In genomic region chr18:37684590-37684989, GRCh38 we compare ENCODE assay signal across 17 cellular contexts.
DNase-seq lines count a peak whose midpoint lies in the region; ATAC-seq and TF ChIP-seq lines count a peak whose summit lies in the region.
"Had no signal": no experiment of that assay in that cellular context is flagged by ENCODE, and none has a peak within 500 bp of the region (broad histone marks: within the 10 kb centered on the region; RNA-seq: fewer than 3 reads in every experiment).

No MANE protein-coding gene starts in this region.

- no peaks in the 10 kb centered on the region for H3K79me1 ChIP-seq in mesendoderm (ENCODE audit: low read length)

- CTCF ChIA-PET in HCT116 (lab: Charles Lee) (no interaction called here), OCI-LY7 (lab: Charles Lee; ENCODE audit: unreplicated experiment) (no interaction called here)

- H3K4me1 ChIP-seq in HCT116 (ENCODE audit: control insufficient read depth in 1 of 2, insufficient read depth in 2 of 2, low read length in 2 of 2) (no peaks in the 10 kb centered on the region), OCI-LY7 (ENCODE audit: insufficient read depth, low read length, poor library complexity, severe bottlenecking) (no peaks in the 10 kb centered on the region), mesendoderm (ENCODE audit: control insufficient read depth, low read depth, low read length) (no peaks in the 10 kb centered on the region)
- H3K4me1 ChIP-seq: Peyer's patch had no signal

- H3K9ac ChIP-seq in HCT116 (ENCODE audit: low read length) (no peak overlapping the region), mesendoderm (ENCODE audit: low read length) (no peak overlapping the region)

- no peak overlapping the region for H2BK15ac ChIP-seq in mesendoderm (replicated peaks; ENCODE audit: low read depth)

- H3K79me2 ChIP-seq in HCT116 (ENCODE audit: insufficient read depth, low read length), result no peaks in the 10 kb centered on the region
- H3K79me2 ChIP-seq in OCI-LY7 (ENCODE audit: insufficient read depth, low read depth, low read length), result no peaks in the 10 kb centered on the region
- H3K79me2 ChIP-seq in mesendoderm (ENCODE audit: control insufficient read depth, insufficient read depth, low read length), result no peaks in the 10 kb centered on the region

- no peak overlapping the region for H4K8ac ChIP-seq in mesendoderm (ENCODE audit: low read depth, low read length)

- no peaks in the 10 kb centered on the region for H4K20me1 ChIP-seq in HCT116 (ENCODE audit: insufficient read depth)
- H4K20me1 ChIP-seq in OCI-LY7 (ENCODE audit: insufficient read depth, low read length), result no peaks in the 10 kb centered on the region

- no peak overlapping the region for H2AK5ac ChIP-seq in mesendoderm (ENCODE audit: low read length)

- WGBS in mesendoderm (ENCODE audit: extremely low coverage, insufficient coverage, low lambda C conversion rate), result no CpG with 5 or more reads among the region's 3 CpGs

- H3K4me3 Mint-ChIP-seq in osteocyte (ENCODE audit: unreplicated experiment), result no peak overlapping the region

- H3K27ac ChIP-seq in HCT116 (ENCODE audit: low read depth, low read length), result no peak overlapping the region
- H3K27ac ChIP-seq in OCI-LY7 (ENCODE audit: low read depth, low read length, poor library complexity, severe bottlenecking), result no peak overlapping the region
- no peak overlapping the region for H3K27ac ChIP-seq in mesendoderm (ENCODE audit: low read depth, low read length)
- H3K27ac ChIP-seq: Peyer's patch had no signal

- H3K36me3 Mint-ChIP-seq in osteocyte (ENCODE audit: unreplicated experiment), result no peaks in the 10 kb centered on the region

- BruUV-seq in HCT116 (replicated peaks; lab: Mats Ljungman, UMichigan), result no TSS peak
- no TSS peak for BruUV-seq in OCI-LY7 (replicated peaks; lab: Mats Ljungman, UMichigan)

- no peak overlapping the region for H3K56ac ChIP-seq in mesendoderm (ENCODE audit: low read length)

- H3K9me3 Mint-ChIP-seq in osteocyte (ENCODE audit: unreplicated experiment), result peaks cover 25% of the 10 kb centered on the region

- DNase-seq in DMS53 (lab: John Stamatoyannopoulos, UW) (peak; percentile 19), DMS53 treated with DMSO at 0.1 percent for 48 hours (lab: John Stamatoyannopoulos, UW; ENCODE audit: unreplicated experiment) (no peak), HCT116 (ENCODE audit: low read depth, low spot score) (no peak), OCI-LY7 (ENCODE audit: low spot score) (no peak), mesendoderm (peak; percentile 40), osteocyte (ENCODE audit: extremely low spot score, unreplicated experiment) (no peak), NOMO-1 treated with dmso at 0.1 percent for 144 hours (lab: John Stamatoyannopoulos, UW; ENCODE audit: unreplicated experiment) (no peak)
- no peak for DNase-seq in stimulated activated CD4-positive, alpha-beta T cell treated with anti-CD3 and anti-CD28 coated beads, Interleukin-2, amount 100 ng/mL, for 24 hours
- DNase-seq: 8988T, C1 segment of cervical spinal cord, NCI-H1092, NCI-H2029, NCI-H2227 treated with DMSO at 0.1 percent for 48 hours, Peyer's patch, SHP77 had no signal

- no peaks in the 10 kb centered on the region for H3K27me3 ChIP-seq in HCT116 (ENCODE audit: insufficient read depth, low read length)
- H3K27me3 ChIP-seq in mesendoderm (ENCODE audit: insufficient read depth, low read length, poor library complexity), result no peaks in the 10 kb centered on the region
- H3K27me3 ChIP-seq: Peyer's patch had no signal

- H3K36me3 ChIP-seq in HCT116 (ENCODE audit: control insufficient read depth in 1 of 2, insufficient read depth in 2 of 2, low read length in 2 of 2) (no peaks in the 10 kb centered on the region), OCI-LY7 (ENCODE audit: insufficient read depth, low read length) (no peaks in the 10 kb centered on the region), mesendoderm (ENCODE audit: control insufficient read depth, insufficient read depth, low read length) (no peaks in the 10 kb centered on the region)
- H3K36me3 ChIP-seq: Peyer's patch had no signal

- H2AFZ ChIP-seq in HCT116 (ENCODE audit: low read depth, low read length, poor library complexity, severe bottlenecking) (no peak overlapping the region), OCI-LY7 (ENCODE audit: low read length) (no peak overlapping the region)

- no peak for TF ChIP-seq POLR2A in HCT116 (IDR thresholded peaks at IDR 0.05; ENCODE audit: borderline replicate concordance, extremely low read depth, insufficient read depth, insufficient read length)

- H3K4ac ChIP-seq in mesendoderm (ENCODE audit: low read depth, low read length), result no peak overlapping the region

- no peak overlapping the region for H4K5ac ChIP-seq in mesendoderm (ENCODE audit: low read length)

- H3K23ac ChIP-seq in mesendoderm (ENCODE audit: low read length), result no peak overlapping the region

- no peak overlapping the region for H3K4me3 ChIP-seq in HCT116 (replicated peaks in 1 of 2; ENCODE audit: low read depth in 1 of 2, low read length in 2 of 2)
- no peak overlapping the region for H3K4me3 ChIP-seq in OCI-LY7 (ENCODE audit: low read depth, low read length, poor library complexity, severe bottlenecking)
- no peak overlapping the region for H3K4me3 ChIP-seq in mesendoderm (ENCODE audit: low read length)
- H3K4me3 ChIP-seq: GM12878, Peyer's patch had no signal

- H3K27ac Mint-ChIP-seq in osteocyte (ENCODE audit: unreplicated experiment), result no peak overlapping the region

- H3K9me2 ChIP-seq in HCT116 (ENCODE audit: insufficient read depth) (no peaks in the 10 kb centered on the region), OCI-LY7 (ENCODE audit: insufficient read depth, low read length) (no peaks in the 10 kb centered on the region)

- no peak overlapping the region for H2BK5ac ChIP-seq in mesendoderm (ENCODE audit: low read length)

- peak in 2 of 3 experiments; percentile 18 to 38; a peak in 3 of 6 replicates for TF ChIP-seq CTCF in HCT116 (IDR thresholded peaks at IDR 0.05 in 2 of 3, conservative IDR thresholded peaks at IDR 0.05 in 1 of 3; ENCODE audit: borderline replicate concordance in 1 of 3, insufficient read depth in 1 of 3, low read depth in 2 of 3, low read length in 2 of 3)
- 0 out of 2 replicates have a peak, but pooled peaks have one; percentile 17 for TF ChIP-seq CTCF in OCI-LY7 (conservative IDR thresholded peaks at IDR 0.05; ENCODE audit: low read length)
- no peak for TF ChIP-seq CTCF in osteocyte (IDR thresholded peaks at IDR 0.05)

- no peak overlapping the region for H3K18ac ChIP-seq in mesendoderm (ENCODE audit: low read length)

- intact Hi-C loops in HCT116 (cut with micrococcal nuclease) (no loop called here), OCI-LY7 (cut with micrococcal nuclease; ENCODE audit: unreplicated experiment) (no loop called here)

- POLR2A ChIA-PET in HCT116 (lab: Charles Lee) (no interaction called here), OCI-LY7 (lab: Charles Lee) (no interaction called here)

- H2BK120ac ChIP-seq in mesendoderm (ENCODE audit: low read depth, low read length), result no peak overlapping the region

- RAD21 ChIA-PET in HCT116 (lab: Charles Lee; ENCODE audit: low non-redundant PET in 1 of 2, low total read pairs in 2 of 2, uncharacterized antibody in 2 of 2, unreplicated experiment in 2 of 2), result no interaction called here

- H3K4me1 Mint-ChIP-seq in osteocyte (ENCODE audit: unreplicated experiment), result no peaks in the 10 kb centered on the region

- H3K9me3 ChIP-seq in HCT116 (ENCODE audit: control insufficient read depth in 1 of 2, insufficient read depth in 1 of 2, low read depth in 1 of 2, low read length in 2 of 2) (no peaks in the 10 kb centered on the region), OCI-LY7 (ENCODE audit: low read length) (no peaks in the 10 kb centered on the region)
- H3K9me3 ChIP-seq: Peyer's patch had no signal

- no peak for TF ChIP-seq RAD21 in HCT116 (IDR thresholded peaks at IDR 0.05; ENCODE audit: low read depth)

- H3K4me2 ChIP-seq in HCT116 (ENCODE audit: low read length) (no peak overlapping the region), OCI-LY7 (ENCODE audit: low read length) (no peak overlapping the region), mesendoderm (ENCODE audit: low read length) (no peak overlapping the region)

- no peaks in the 10 kb centered on the region for H3K27me3 Mint-ChIP-seq in osteocyte (ENCODE audit: unreplicated experiment)

- ATAC-seq in HCT116, result peak; percentile 52
- ATAC-seq: GM12878, SK-N-SH treated with all-trans-retinoic acid at 6 μM for 48 hours had no signal

TF ChIP-seq in HCT116, 20 proteins besides CTCF, POLR2A, EP300 and RAD21:
- TF ChIP-seq ZNF274 (IDR thresholded peaks at IDR 0.05; ENCODE audit: low read depth, low read length), result no peak
- TF ChIP-seq CEBPB (IDR thresholded peaks at IDR 0.05; ENCODE audit: low read depth), result no peak
- no peak for TF ChIP-seq ELF1 (IDR thresholded peaks at IDR 0.05; ENCODE audit: borderline replicate concordance, low read depth)
- no peak for TF ChIP-seq SRF (IDR thresholded peaks at IDR 0.05; ENCODE audit: low read depth)
- no peak for TF ChIP-seq ZFX (IDR thresholded peaks at IDR 0.05)
TF ChIP-seq in HCT116: peak in this region for 0.

Comparison
In these comparisons a context has a peak if more than half of its experiments do, and no peak if none do; other contexts are left out.
1. DNase-seq: peak in DMS53 (single experiment) and mesendoderm (single experiment); none in DMS53 treated with DMSO at 0.1 percent for 48 hours (single experiment), HCT116 (single experiment), OCI-LY7 (single experiment), osteocyte (single experiment), NOMO-1 treated with dmso at 0.1 percent for 144 hours (single experiment) and stimulated activated CD4-positive, alpha-beta T cell treated with anti-CD3 and anti-CD28 coated beads, Interleukin-2, amount 100 ng/mL, for 24 hours (0 of 2).